ENCODE assay signal across 5 cellular contexts in the genomic region with DNA sequence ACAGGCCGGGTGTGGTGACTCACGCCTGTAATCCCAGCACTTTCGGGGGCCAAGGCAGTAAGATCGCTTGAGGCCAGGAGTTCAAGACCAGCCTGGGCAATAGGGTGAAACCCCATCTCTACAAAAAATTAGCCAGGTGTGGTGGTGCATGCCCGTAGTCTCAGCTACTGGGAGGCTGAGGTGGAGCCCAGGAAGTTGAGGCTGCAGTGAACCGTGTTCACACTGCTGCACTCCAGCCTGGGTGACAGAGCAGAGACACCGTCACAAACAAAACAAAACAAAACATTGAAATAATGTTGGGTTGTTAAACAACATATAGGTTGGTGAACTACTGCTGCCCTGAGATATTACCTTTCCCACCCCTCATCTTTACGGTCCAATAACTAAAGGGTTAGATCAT.
"Had no signal": no experiment of that assay in that cellular context is flagged by ENCODE, and none has a peak within 500 bp of the region (broad histone marks: within the 10 kb centered on the region; RNA-seq: fewer than 3 reads in every experiment).

No MANE protein-coding gene starts in this region.

- H3K4me3 ChIP-seq: GM12878 had no signal

- FAIRE-seq: GM12878, GM12892, GM18507 had no signal

- DNase-seq: GDM1, GF-D8 had no signal
